In the genomic region with DNA sequence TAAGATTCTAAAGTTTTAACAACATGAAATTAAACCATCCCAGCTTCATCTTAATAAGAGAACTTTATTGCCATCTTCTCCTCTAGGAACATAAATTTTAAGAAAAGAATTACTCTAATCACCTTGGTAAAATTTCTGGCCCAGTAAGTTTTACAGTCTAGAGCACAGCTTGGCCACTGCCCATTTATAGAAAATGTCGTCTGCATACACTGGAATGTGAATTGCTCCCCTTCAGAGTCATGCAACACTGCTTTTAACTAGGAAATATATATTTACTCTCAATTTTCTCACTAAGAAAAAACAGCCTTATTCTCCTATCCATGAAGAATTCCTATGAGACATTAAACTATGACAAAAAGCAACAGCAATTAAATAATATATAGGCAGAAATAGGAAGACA, we compare ENCODE assay signal across 38 cellular contexts. TPM values are rescaled to one million over a fixed set of nuclear protein-coding genes. Genes with fewer than 3 reads are reported as not detected.
"Had no signal": no experiment of that assay in that cellular context is flagged by ENCODE, and none has a peak within 500 bp of the region (broad histone marks: within the 10 kb centered on the region; RNA-seq: fewer than 3 reads in every experiment).

No MANE protein-coding gene starts in this region.

- H3K4me3 Mint-ChIP-seq: activated B cell treated with CpG ODN at 0.5 μM for 24 hours; activated CD4-positive, alpha-beta memory T cell treated with anti-CD3 and anti-CD28 coated beads for 36 hours; activated CD4-positive, alpha-beta T cell treated with anti-CD3 and anti-CD28 coated beads, Interleukin-2, amount 10 ng/mL, durations not matched to agents 24 days and 14 days; activated CD8-positive, alpha-beta T cell treated with anti-CD3 and anti-CD28 coated beads for 36 hours; activated naive CD4-positive, alpha-beta T cell treated with anti-CD3 and anti-CD28 coated beads for 36 hours; activated naive CD8-positive, alpha-beta T cell treated with anti-CD3 and anti-CD28 coated beads for 36 hours; activated T-cell treated with anti-CD3 and anti-CD28 coated beads, Interleukin-2, amount 50 U/mL, for 4 hours; activated T-cell treated with anti-CD3 and anti-CD28 coated beads, Interleukin-2, amount 50 U/mL, for 72 hours; activated T-helper 1 cell treated with anti-CD3 and anti-CD28 coated beads, Interleukin-12 subunit alpha, Interleukin-12 subunit beta, Interleukin-2, Interleukin-4 antibody, amounts not matched to agents 30 ng/mL and 10 ng/mL and 1 ng/mL, durations not matched to agents 14 hours and 24 hours and 36 hours; activated T-helper 17 cell treated with anti-CD3 and anti-CD28 coated beads, Interleukin-2, amount 50 U/mL, for 72 hours; T-helper 1 cell treated with Interleukin-12 subunit alpha and Interleukin-12 subunit beta and Interleukin-4 antibody, amounts not matched to agents 30 μg/mL and 1 μg/mL, for 36 hours; T-helper 2 cell treated with Interferon-gamma antibody and Interleukin-4, amounts not matched to agents 5 μg/mL and 100 μg/mL, for 36 hours had no signal

- H3K4me3 ChIP-seq: adrenal gland, body of pancreas, breast epithelium had no signal

- H3K27ac ChIP-seq: adrenal gland, body of pancreas, brain microvascular endothelial cell, breast epithelium, VCaP had no signal

- H3K27me3 ChIP-seq: adrenal gland, body of pancreas, brain microvascular endothelial cell, breast epithelium had no signal

- H3K4me1 Mint-ChIP-seq: activated B cell treated with CpG ODN at 0.5 μM for 24 hours; activated CD4-positive, alpha-beta T cell treated with anti-CD3 and anti-CD28 coated beads, Interleukin-2, amount 10 ng/mL, durations not matched to agents 24 days and 14 days; activated naive CD8-positive, alpha-beta T cell treated with anti-CD3 and anti-CD28 coated beads for 36 hours; activated T-helper 17 cell treated with anti-CD3 and anti-CD28 coated beads, Interleukin-2, amount 50 U/mL, for 72 hours had no signal

- H3K36me3 Mint-ChIP-seq: activated CD4-positive, alpha-beta memory T cell treated with anti-CD3 and anti-CD28 coated beads for 36 hours; activated naive CD4-positive, alpha-beta T cell treated with anti-CD3 and anti-CD28 coated beads, Interleukin-2, amount 50 U/mL, for 72 hours; activated naive CD8-positive, alpha-beta T cell treated with anti-CD3 and anti-CD28 coated beads for 36 hours had no signal

- H3K4me1 ChIP-seq: adrenal gland, body of pancreas, breast epithelium had no signal

- ATAC-seq: activated CD8-positive, alpha-beta T cell treated with anti-CD3 and anti-CD28 coated beads for 36 hours; activated naive CD4-positive, alpha-beta T cell treated with anti-CD3 and anti-CD28 coated beads, Interleukin-2, amount 50 U/mL, for 72 hours; activated T-cell treated with anti-CD3 and anti-CD28 coated beads, Interleukin-2, amount 50 U/mL, for 4 hours; activated T-cell treated with anti-CD3 and anti-CD28 coated beads, Interleukin-2, amount 50 U/mL, for 72 hours; activated T-helper 17 cell treated with anti-CD3 and anti-CD28 coated beads, Interleukin-2, amount 50 U/mL, for 72 hours; body of pancreas had no signal

- H3K27me3 Mint-ChIP-seq: activated B cell treated with CpG ODN at 0.5 μM for 24 hours; activated CD4-positive, alpha-beta T cell treated with anti-CD3 and anti-CD28 coated beads, Interleukin-2, amount 10 ng/mL, durations not matched to agents 24 days and 14 days; activated naive CD8-positive, alpha-beta T cell treated with anti-CD3 and anti-CD28 coated beads for 36 hours; activated T-helper 17 cell treated with anti-CD3 and anti-CD28 coated beads, Interleukin-2, amount 50 U/mL, for 72 hours had no signal

- H3K9me3 Mint-ChIP-seq: activated B cell treated with CpG ODN at 0.5 μM for 24 hours; activated CD4-positive, alpha-beta memory T cell treated with anti-CD3 and anti-CD28 coated beads for 36 hours; activated CD4-positive, alpha-beta T cell treated with anti-CD3 and anti-CD28 coated beads, Interleukin-2, amount 10 ng/mL, durations not matched to agents 24 days and 14 days; activated CD8-positive, alpha-beta T cell treated with anti-CD3 and anti-CD28 coated beads for 36 hours; activated naive CD4-positive, alpha-beta T cell treated with anti-CD3 and anti-CD28 coated beads for 36 hours; activated naive CD4-positive, alpha-beta T cell treated with anti-CD3 and anti-CD28 coated beads, Interleukin-2, amount 50 U/mL, for 72 hours; activated naive CD8-positive, alpha-beta T cell treated with anti-CD3 and anti-CD28 coated beads for 36 hours; activated T-cell treated with anti-CD3 and anti-CD28 coated beads, Interleukin-2, amount 50 U/mL, for 4 hours; activated T-cell treated with anti-CD3 and anti-CD28 coated beads, Interleukin-2, amount 50 U/mL, for 72 hours; activated T-helper 1 cell treated with anti-CD3 and anti-CD28 coated beads, Interleukin-12 subunit alpha, Interleukin-12 subunit beta, Interleukin-2, Interleukin-4 antibody, amounts not matched to agents 30 ng/mL and 10 ng/mL and 1 ng/mL, durations not matched to agents 14 hours and 24 hours and 36 hours; activated T-helper 17 cell treated with anti-CD3 and anti-CD28 coated beads, Interleukin-2, amount 50 U/mL, for 72 hours; T-helper 1 cell treated with Interleukin-12 subunit alpha and Interleukin-12 subunit beta and Interleukin-4 antibody, amounts not matched to agents 30 μg/mL and 1 μg/mL, for 36 hours; T-helper 2 cell treated with Interferon-gamma antibody and Interleukin-4, amounts not matched to agents 5 μg/mL and 100 μg/mL, for 36 hours had no signal

- H3K27ac Mint-ChIP-seq: activated B cell treated with CpG ODN at 0.5 μM for 24 hours; activated CD4-positive, alpha-beta memory T cell treated with anti-CD3 and anti-CD28 coated beads for 36 hours; activated CD4-positive, alpha-beta T cell treated with anti-CD3 and anti-CD28 coated beads, Interleukin-2, amount 10 ng/mL, durations not matched to agents 24 days and 14 days; activated CD8-positive, alpha-beta T cell treated with anti-CD3 and anti-CD28 coated beads for 36 hours; activated naive CD4-positive, alpha-beta T cell treated with anti-CD3 and anti-CD28 coated beads for 36 hours; activated naive CD4-positive, alpha-beta T cell treated with anti-CD3 and anti-CD28 coated beads, Interleukin-2, amount 50 U/mL, for 72 hours; activated naive CD8-positive, alpha-beta T cell treated with anti-CD3 and anti-CD28 coated beads for 36 hours; activated T-cell treated with anti-CD3 and anti-CD28 coated beads, Interleukin-2, amount 50 U/mL, for 72 hours; activated T-helper 1 cell treated with anti-CD3 and anti-CD28 coated beads, Interleukin-12 subunit alpha, Interleukin-12 subunit beta, Interleukin-2, Interleukin-4 antibody, amounts not matched to agents 30 ng/mL and 10 ng/mL and 1 ng/mL, durations not matched to agents 14 hours and 24 hours and 36 hours; activated T-helper 17 cell treated with anti-CD3 and anti-CD28 coated beads, Interleukin-2, amount 50 U/mL, for 72 hours; T-helper 1 cell treated with Interleukin-12 subunit alpha and Interleukin-12 subunit beta and Interleukin-4 antibody, amounts not matched to agents 30 μg/mL and 1 μg/mL, for 36 hours; T-helper 2 cell treated with Interferon-gamma antibody and Interleukin-4, amounts not matched to agents 5 μg/mL and 100 μg/mL, for 36 hours had no signal

- DNase-seq: activated B cell treated with CpG ODN at 0.5 μM for 24 hours; activated CD4-positive, alpha-beta memory T cell treated with anti-CD3 and anti-CD28 coated beads for 36 hours; activated CD4-positive, alpha-beta T cell treated with anti-CD3 and anti-CD28 coated beads for 4 hours; activated CD4-positive, alpha-beta T cell treated with anti-CD3 and anti-CD28 coated beads, Interleukin-2, amount 10 ng/mL, durations not matched to agents 24 days and 14 days; activated CD4-positive, alpha-beta T cell treated with anti-CD3 and anti-CD28 coated beads, Interleukin-2, amount 50 U/mL, for 1 hour; activated CD4-positive, alpha-beta T cell treated with anti-CD3 and anti-CD28 coated beads, Interleukin-2, amount 50 U/mL, for 4 hours; activated CD4-positive, CD25-positive, alpha-beta regulatory T cell treated with anti-CD3 and anti-CD28 coated beads, Interleukin-2, amount 50 U/mL, for 72 hours; activated CD8-positive, alpha-beta memory T cell treated with anti-CD3 and anti-CD28 coated beads, Interleukin-2, amount 50 U/mL, for 4 hours; activated CD8-positive, alpha-beta T cell treated with anti-CD3 and anti-CD28 coated beads for 36 hours; activated effector memory CD4-positive, alpha-beta T cell treated with anti-CD3 and anti-CD28 coated beads, Interleukin-2, amount 50 U/mL, for 16 hours; activated gamma-delta T cell treated with Interleukin-2 at 50 U/mL for 16 hours; activated naive CD4-positive, alpha-beta T cell; activated naive CD4-positive, alpha-beta T cell treated with anti-CD3 and anti-CD28 coated beads for 36 hours; activated naive CD4-positive, alpha-beta T cell treated with anti-CD3 and anti-CD28 coated beads, Interleukin-2, amount 50 U/mL, for 16 hours; activated naive CD8-positive, alpha-beta T cell treated with anti-CD3 and anti-CD28 coated beads for 36 hours; activated T-cell treated with anti-CD3 and anti-CD28 coated beads for 4 hours; activated T-cell treated with anti-CD3 and anti-CD28 coated beads, Interleukin-2, amount 50 U/mL, for 1 hour; activated T-cell treated with anti-CD3 and anti-CD28 coated beads, Interleukin-2, amount 50 U/mL, for 4 hours; activated T-cell treated with anti-CD3 and anti-CD28 coated beads, Interleukin-2, amount 50 U/mL, for 72 hours; adrenal gland; amniotic stem cell; aorta; body of pancreas; brain microvascular endothelial cell; central memory CD4-positive, alpha-beta T cell; T-helper 1 cell; T-helper 2 cell; T-helper 9 cell had no signal

- H3K36me3 ChIP-seq: adrenal gland, brain microvascular endothelial cell, breast epithelium had no signal

RNA-seq across cellular contexts. Expression of a gene that starts 48.1 kb away (rescaled TPM):
- total RNA-seq: activated B cell treated with CpG ODN at 0.5 μM for 24 hours; activated CD4-positive, alpha-beta memory T cell treated with anti-CD3 and anti-CD28 coated beads for 36 hours; activated CD4-positive, alpha-beta T cell treated with anti-CD3 and anti-CD28 coated beads, Interleukin-2, amount 10 ng/mL, durations not matched to agents 24 days and 14 days; activated CD8-positive, alpha-beta memory T cell treated with anti-CD3 and anti-CD28 coated beads for 36 hours; activated CD8-positive, alpha-beta T cell treated with anti-CD3 and anti-CD28 coated beads for 36 hours; activated naive CD4-positive, alpha-beta T cell treated with anti-CD3 and anti-CD28 coated beads for 36 hours; activated naive CD4-positive, alpha-beta T cell treated with anti-CD3 and anti-CD28 coated beads, Interleukin-2, amount 50 U/mL, for 72 hours; activated naive CD8-positive, alpha-beta T cell treated with anti-CD3 and anti-CD28 coated beads for 36 hours; activated T-cell treated with anti-CD3 and anti-CD28 coated beads, Interleukin-2, amount 50 U/mL, for 4 hours; activated T-cell treated with anti-CD3 and anti-CD28 coated beads, Interleukin-2, amount 50 U/mL, for 72 hours; activated T-helper 1 cell treated with anti-CD3 and anti-CD28 coated beads, Interleukin-12 subunit alpha, Interleukin-12 subunit beta, Interleukin-2, Interleukin-4 antibody, amounts not matched to agents 30 ng/mL and 10 ng/mL and 1 ng/mL, durations not matched to agents 14 hours and 24 hours and 36 hours; activated T-helper 17 cell treated with anti-CD3 and anti-CD28 coated beads, Interleukin-2, amount 50 U/mL, for 72 hours; adrenal gland; aorta; astrocyte; cardiac septum had no signal
- polyA plus RNA-seq: adrenal gland, aorta had no signal
